In genomic region chr5:1710091-1710490, GRCh38 we compare ENCODE assay signal across 7 cellular contexts.
DNase-seq lines count a peak whose midpoint lies in the region; FAIRE-seq and TF ChIP-seq lines count a peak whose summit lies in the region.
"Not testable (repeated sequence)": the region's sequence is repeated elsewhere in the genome, so short reads cannot be mapped to it uniquely, and the experiment has no call there.

No MANE protein-coding gene starts in this region.

- not testable (repeated sequence) for BruUV-seq in Caco-2 (replicated peaks; lab: Mats Ljungman, UMichigan)

- H3K4me1 ChIP-seq in Caco-2; iPS-18a (ENCODE audit: control insufficient read depth, low read depth, low read length): not testable (repeated sequence)

- CTCF ChIA-PET in Caco-2 (lab: Charles Lee); activated CD4-positive, alpha-beta memory T cell treated with anti-CD3 and anti-CD28 coated beads, Interleukin-2, amount 10 ng/mL, durations not matched to agents 7 days and 5 days (lab: Charles Lee): not testable (repeated sequence)

- H3K9me3 ChIP-seq in Caco-2; iPS-18a (ENCODE audit: control insufficient read depth, low read depth, low read length): not testable (repeated sequence)

- H3K27me3 ChIP-seq in Caco-2 (replicated peaks; ENCODE audit: control insufficient read depth, insufficient read depth, low read length); bronchial epithelial cell (ENCODE audit: control insufficient read depth, insufficient read depth, low read length); iPS-18a (ENCODE audit: control insufficient read depth, insufficient read depth, low read length): not testable (repeated sequence)

- peak overlapping the region; percentile 16 for H3K4me3 Mint-ChIP-seq in Caco-2 (ENCODE audit: unreplicated experiment)
- peak overlapping the region; percentile 68 for H3K4me3 Mint-ChIP-seq in activated CD4-positive, alpha-beta memory T cell treated with anti-CD3 and anti-CD28 coated beads, Interleukin-2, amount 10 ng/mL, durations not matched to agents 7 days and 5 days
- peak overlapping the region; percentile 66 for H3K4me3 Mint-ChIP-seq in progenitor cell of endocrine pancreas (ENCODE audit: low read depth)

- H3K9ac ChIP-seq in iPS-18a (ENCODE audit: low read length): not testable (repeated sequence)

- not testable (repeated sequence) for H3K27ac Mint-ChIP-seq in Caco-2 (ENCODE audit: unreplicated experiment); activated CD4-positive, alpha-beta memory T cell treated with anti-CD3 and anti-CD28 coated beads, Interleukin-2, amount 10 ng/mL, durations not matched to agents 7 days and 5 days; progenitor cell of endocrine pancreas

- H3K36me3 ChIP-seq in Caco-2 (ENCODE audit: control insufficient read depth, insufficient read depth, low read length); bronchial epithelial cell (ENCODE audit: control insufficient read depth, insufficient read depth, low read length); iPS-18a (ENCODE audit: control insufficient read depth, low read depth, low read length): not testable (repeated sequence)

- H3K9me3 Mint-ChIP-seq in Caco-2 (ENCODE audit: unreplicated experiment); activated CD4-positive, alpha-beta memory T cell treated with anti-CD3 and anti-CD28 coated beads, Interleukin-2, amount 10 ng/mL, durations not matched to agents 7 days and 5 days; progenitor cell of endocrine pancreas (ENCODE audit: low read depth): not testable (repeated sequence)

- POLR2A ChIA-PET in Caco-2 (lab: Charles Lee); activated CD4-positive, alpha-beta memory T cell treated with anti-CD3 and anti-CD28 coated beads, Interleukin-2, amount 10 ng/mL, durations not matched to agents 7 days and 5 days (lab: Charles Lee): not testable (repeated sequence)

- FAIRE-seq in bronchial epithelial cell (lab: Jason Lieb, UNC): not testable (repeated sequence)

- H3K4me3 ChIP-seq in Caco-2 (ENCODE audit: low read depth, low read length): not testable (repeated sequence)
- H3K4me3 ChIP-seq in bronchial epithelial cell (ENCODE audit: low read depth, low read length) (peak overlapping the region; percentile 12), iPS-18a (ENCODE audit: low read length) (peak overlapping the region; percentile 48)

- intact Hi-C loops in Caco-2 (cut with micrococcal nuclease; ENCODE audit: unreplicated experiment): not testable (repeated sequence)

- H3K27ac ChIP-seq in iPS-18a (ENCODE audit: low read length): not testable (repeated sequence)

- not testable (repeated sequence) for H3K4me1 Mint-ChIP-seq in Caco-2 (ENCODE audit: low read depth, unreplicated experiment)
- peaks cover 12% of the 10 kb centered on the region for H3K4me1 Mint-ChIP-seq in activated CD4-positive, alpha-beta memory T cell treated with anti-CD3 and anti-CD28 coated beads, Interleukin-2, amount 10 ng/mL, durations not matched to agents 7 days and 5 days
- peaks cover 12% of the 10 kb centered on the region for H3K4me1 Mint-ChIP-seq in progenitor cell of endocrine pancreas (ENCODE audit: low read depth)

- not testable (repeated sequence) for TF ChIP-seq CTCF in Caco-2 (IDR thresholded peaks at IDR 0.05; ENCODE audit: insufficient read depth in 1 of 2, low read depth in 1 of 2, low read length in 1 of 2, severe bottlenecking in 1 of 2, unreplicated experiment in 1 of 2); bronchial epithelial cell (IDR thresholded peaks at IDR 0.05; ENCODE audit: insufficient read depth, low read length, severe bottlenecking); progenitor cell of endocrine pancreas (IDR thresholded peaks at IDR 0.05; ENCODE audit: unreplicated experiment)

- H3K36me3 Mint-ChIP-seq in Caco-2 (ENCODE audit: insufficient read depth, unreplicated experiment); activated CD4-positive, alpha-beta memory T cell treated with anti-CD3 and anti-CD28 coated beads, Interleukin-2, amount 10 ng/mL, durations not matched to agents 7 days and 5 days (ENCODE audit: low read depth); progenitor cell of endocrine pancreas (ENCODE audit: insufficient read depth): not testable (repeated sequence)

- not testable (repeated sequence) for H3K27me3 Mint-ChIP-seq in Caco-2 (ENCODE audit: insufficient read depth, unreplicated experiment); activated CD4-positive, alpha-beta memory T cell treated with anti-CD3 and anti-CD28 coated beads, Interleukin-2, amount 10 ng/mL, durations not matched to agents 7 days and 5 days
- H3K27me3 Mint-ChIP-seq in progenitor cell of endocrine pancreas: peaks cover 13% of the 10 kb centered on the region

- DNase-seq in Caco-2; progenitor cell of endocrine pancreas (ENCODE audit: low spot score, unreplicated experiment): not testable (repeated sequence)
- peak; percentile 22 for DNase-seq in T follicular helper cell (ENCODE audit: low read depth)
- peak; percentile 72 for DNase-seq in activated CD4-positive, alpha-beta memory T cell treated with anti-CD3 and anti-CD28 coated beads, Interleukin-2, amount 10 ng/mL, durations not matched to agents 7 days and 5 days
- peak; percentile 33 for DNase-seq in activated effector memory CD4-positive, alpha-beta T cell treated with Interleukin-2 at 50 U/mL for 16 hours
- DNase-seq in bronchial epithelial cell (ENCODE audit: low read depth): peak; percentile 8

Comparison
In these comparisons a context has a peak if more than half of its experiments do, and no peak if none do; other contexts are left out.
1. H3K4me3 Mint-ChIP-seq: peak in every context shown above with its lines; median percentile 68 in activated CD4-positive, alpha-beta memory T cell treated with anti-CD3 and anti-CD28 coated beads, Interleukin-2, amount 10 ng/mL, durations not matched to agents 7 days and 5 days; 66 in progenitor cell of endocrine pancreas; 16 in Caco-2.